ENCODE assay signal across 8 cellular contexts in the genomic region with DNA sequence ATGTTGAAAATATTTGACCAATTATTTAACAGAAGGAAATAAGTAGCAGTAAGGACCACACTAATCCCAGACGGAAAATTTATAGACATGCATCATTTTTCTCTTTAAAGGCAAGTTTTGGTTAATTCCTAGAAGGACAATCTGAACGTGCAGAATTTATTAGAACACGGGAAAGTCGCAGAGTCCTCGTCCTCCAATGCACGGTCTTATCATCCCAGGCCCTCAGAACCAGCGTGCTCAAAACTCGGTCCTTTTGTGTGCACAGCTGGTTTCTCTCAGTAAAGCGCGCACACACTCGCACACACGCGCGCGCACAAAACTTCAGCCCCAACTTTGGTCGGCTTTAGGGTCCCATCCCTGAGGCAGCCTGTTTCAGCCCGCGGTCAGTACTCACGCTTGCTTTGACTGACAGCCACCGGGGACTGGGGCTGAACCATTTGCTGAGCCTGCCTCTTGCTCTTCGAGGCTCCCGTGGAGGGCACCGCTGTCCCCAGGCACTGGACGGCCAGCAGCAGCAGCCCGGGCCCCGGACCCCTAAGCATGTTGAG. TPM values are rescaled to one million over a fixed set of nuclear protein-coding genes. Genes with fewer than 3 reads are reported as not detected.
DNase-seq lines count a peak whose midpoint lies in the region; ATAC-seq and TF ChIP-seq lines count a peak whose summit lies in the region.

No MANE protein-coding gene starts in this region.

- H3K4me1 Mint-ChIP-seq in activated CD4-positive, alpha-beta T cell treated with anti-CD3 and anti-CD28 coated beads for 36 hours, result peaks cover 13% of the 10 kb centered on the region
- peaks cover 19 to 21% of the 10 kb centered on the region in 2 donors for H3K4me1 Mint-ChIP-seq in natural killer cell

- no peaks in the 10 kb centered on the region for H3K36me3 Mint-ChIP-seq in activated CD4-positive, alpha-beta T cell treated with anti-CD3 and anti-CD28 coated beads for 36 hours (ENCODE audit: low read depth)
- no peaks in the 10 kb centered on the region for H3K36me3 Mint-ChIP-seq in natural killer cell

- in situ Hi-C loops in SK-MEL-5 (cut with HindIII; ENCODE audit: low pct_unique_long_range_greater_than_20kb, low sequenced_read_pairs), result no loop called here

- H3K27me3 Mint-ChIP-seq in activated CD4-positive, alpha-beta T cell treated with anti-CD3 and anti-CD28 coated beads for 36 hours, result peaks cover 63% of the 10 kb centered on the region
- peaks cover 53 to 84% of the 10 kb centered on the region in 2 donors for H3K27me3 Mint-ChIP-seq in natural killer cell (ENCODE audit: low read depth in 2 of 2)

- intact Hi-C loops in activated CD4-positive, alpha-beta T cell treated with anti-CD3 and anti-CD28 coated beads for 36 hours (cut with DNase I, micrococcal nuclease), result loop anchor here in 1 of 2 experiments (5.0 to 10.0 kb wide), 2 partner anchors 123 to 631 kb away; partner anchors contain the start of genes ATIC and BARD1
- intact Hi-C loops in natural killer cell (cut with micrococcal nuclease), result no loop called here

- no peak for TF ChIP-seq CTCF in natural killer cell (IDR thresholded peaks at IDR 0.05)

- no peak overlapping the region for H3K27ac Mint-ChIP-seq in activated CD4-positive, alpha-beta T cell treated with anti-CD3 and anti-CD28 coated beads for 36 hours
- H3K27ac Mint-ChIP-seq in natural killer cell, result no peak overlapping the region

- no peaks in the 10 kb centered on the region for H3K9me3 Mint-ChIP-seq in activated CD4-positive, alpha-beta T cell treated with anti-CD3 and anti-CD28 coated beads for 36 hours (ENCODE audit: low read depth)
- no peaks in the 10 kb centered on the region for H3K9me3 Mint-ChIP-seq in natural killer cell

- CTCF ChIA-PET in activated CD4-positive, alpha-beta T cell treated with anti-CD3 and anti-CD28 coated beads for 36 hours (lab: Charles Lee), result no interaction called here

- peak; percentile 50 for ATAC-seq in activated CD4-positive, alpha-beta T cell treated with anti-CD3 and anti-CD28 coated beads for 36 hours
- ATAC-seq in HG02884 (IDR thresholded peaks at IDR 0.05; ENCODE audit: unreplicated experiment) (peak; percentile 38), esophagus mucosa (peak; percentile 27), natural killer cell (peak in 2 of 3 donors; percentile 23 to 31)

- peak overlapping the region; percentile 15 for H3K4me3 Mint-ChIP-seq in activated CD4-positive, alpha-beta T cell treated with anti-CD3 and anti-CD28 coated beads for 36 hours
- peak overlapping the region; percentile 68 for H3K4me3 Mint-ChIP-seq in natural killer cell

- DNase-seq in activated CD4-positive, alpha-beta T cell treated with anti-CD3 and anti-CD28 coated beads for 36 hours, result peak; percentile 29
- DNase-seq in activated CD4-positive, alpha-beta T cell treated with anti-CD3 and anti-CD28 coated beads for 1 hour, result no peak
- DNase-seq in SK-MEL-5 (ENCODE audit: low read depth, low spot score) (peak; percentile 38), natural killer cell (no peak), islet precursor cell (no peak)
- no peak for DNase-seq in NK-92 treated with Interleukin-12 subunit alpha and Interleukin-12 subunit beta, amount 100 ng/mL, for 24 hours (lab: John Stamatoyannopoulos, UW)

- POLR2A ChIA-PET in activated CD4-positive, alpha-beta T cell treated with anti-CD3 and anti-CD28 coated beads for 36 hours (lab: Charles Lee), result no interaction called here

RNA-seq across cellular contexts. Expression of gene FN1, which starts 0.5 kb away (rescaled TPM):
- under 1 TPM; 0.59 to 0.70 TPM for total RNA-seq in activated CD4-positive, alpha-beta T cell treated with anti-CD3 and anti-CD28 coated beads for 36 hours
- total RNA-seq in SK-MEL-5 (2014; rRNA removed; shearing (Covaris generic)), result 424 and 551 TPM in 2 replicates
- 965 and 1,250 TPM in 2 replicates for polyA plus RNA-seq in SK-MEL-5 (2015; cell fraction: cytosol; rRNA removed)
- 921 and 1,069 TPM in 2 replicates for polyA plus RNA-seq in SK-MEL-5 (2015; cell fraction: nucleus; rRNA removed)
- total RNA-seq in esophagus mucosa, result 24.2 TPM
- total RNA-seq in natural killer cell, result under 1 TPM in 1 of 3 donors, not detected in 2; 0.30 TPM

Comparison
In these comparisons a context has a peak if more than half of its experiments do, and no peak if none do; other contexts are left out.
1. DNase-seq: peak in activated CD4-positive, alpha-beta T cell treated with anti-CD3 and anti-CD28 coated beads for 36 hours (single experiment) and SK-MEL-5 (single experiment); none in activated CD4-positive, alpha-beta T cell treated with anti-CD3 and anti-CD28 coated beads for 1 hour (single experiment), natural killer cell (single experiment), NK-92 treated with Interleukin-12 subunit alpha and Interleukin-12 subunit beta, amount 100 ng/mL, for 24 hours (single experiment) and islet precursor cell (single experiment).
2. RNA of gene FN1, which starts 0.5 kb away (total RNA-seq): 424 to 551 TPM in SK-MEL-5; 24.2 TPM in esophagus mucosa (single experiment), 0.59 to 0.70 TPM in activated CD4-positive, alpha-beta T cell treated with anti-CD3 and anti-CD28 coated beads for 36 hours and 0.30 TPM in natural killer cell; every median in the first group is over 10 times any median in the second.
3. Peak in every context shown above with its lines, with median percentiles within 50 percentile points of each other: ATAC-seq.